In the genomic region with DNA sequence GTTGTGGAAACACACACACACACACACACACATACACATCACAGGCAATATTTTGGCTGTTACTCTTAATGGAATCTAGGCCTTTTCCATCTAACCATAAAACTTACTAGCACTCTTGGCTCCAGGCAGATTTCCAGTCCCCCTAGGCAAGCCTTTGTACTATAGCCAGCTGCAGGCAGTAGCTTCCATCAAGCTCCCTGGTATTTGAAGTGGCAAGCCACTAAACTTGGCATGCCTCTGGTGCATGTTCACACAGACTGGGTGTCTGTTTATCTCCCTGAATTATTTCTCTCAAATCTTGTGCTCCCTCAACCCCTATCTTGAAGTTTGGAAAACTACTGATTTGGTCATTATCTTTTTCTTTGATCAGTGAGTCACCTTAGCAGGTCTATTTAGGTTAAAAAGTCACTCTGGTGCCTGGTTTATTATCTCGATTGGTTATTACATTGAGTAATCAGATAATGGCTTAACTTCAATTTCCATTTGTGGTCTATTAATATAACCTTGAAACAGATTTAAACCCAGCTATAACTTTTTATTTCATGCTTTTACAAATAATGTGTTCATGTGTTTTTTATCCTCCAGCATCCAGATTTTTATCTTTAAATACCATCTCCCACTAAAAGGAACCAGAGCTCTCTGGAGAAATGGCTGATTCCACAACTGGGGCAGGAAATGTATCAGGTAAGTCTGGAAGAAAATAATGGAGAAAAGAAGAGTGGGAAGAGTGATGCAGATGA, we compare ENCODE assay signal across 10 cellular contexts. TPM values are rescaled to one million over a fixed set of nuclear protein-coding genes. Genes with fewer than 3 reads are reported as not detected.
DNase-seq lines count a peak whose midpoint lies in the region; ATAC-seq and TF ChIP-seq lines count a peak whose summit lies in the region.
"Had no signal": no experiment of that assay in that cellular context is flagged by ENCODE, and none has a peak within 500 bp of the region (broad histone marks: within the 10 kb centered on the region; RNA-seq: fewer than 3 reads in every experiment).

No MANE protein-coding gene starts in this region.

- H3K27me3 ChIP-seq in BLaER1 treated with 17β-estradiol and CSF1 and Interleukin-3, amounts not matched to agents 10 nM and 100 nM: no peaks in the 10 kb centered on the region
- no peaks in the 10 kb centered on the region for H3K27me3 ChIP-seq in lower lobe of right lung (ENCODE audit: low read depth)
- H3K27me3 ChIP-seq: esophagus muscularis mucosa had no signal

- no peak overlapping the region for H3K27ac Mint-ChIP-seq in glutamatergic neuron (ENCODE audit: unreplicated experiment)

- no peaks in the 10 kb centered on the region for H3K9me3 ChIP-seq in BLaER1 treated with 17β-estradiol and CSF1 and Interleukin-3, amounts not matched to agents 10 nM and 100 nM (replicated peaks in 1 of 11)
- H3K9me3 ChIP-seq in lower lobe of right lung: no peaks in the 10 kb centered on the region
- H3K9me3 ChIP-seq: esophagus muscularis mucosa had no signal

- peaks cover 24 to 34% (median 28%) of the 10 kb centered on the region in 10 experiments for H3K4me1 ChIP-seq in BLaER1 treated with 17β-estradiol and CSF1 and Interleukin-3, amounts not matched to agents 10 nM and 100 nM
- peaks cover 23% of the 10 kb centered on the region for H3K4me1 ChIP-seq in lower lobe of right lung

- H3K27me3 Mint-ChIP-seq in glutamatergic neuron (ENCODE audit: unreplicated experiment): peaks cover 4% of the 10 kb centered on the region

- H3K36me3 Mint-ChIP-seq in glutamatergic neuron (ENCODE audit: unreplicated experiment): no peaks in the 10 kb centered on the region

- DNase-seq in GM12865 (ENCODE audit: low read depth) (no peak), SW480 (ENCODE audit: low spot score) (peak; percentile 63), lower lobe of right lung (no peak), glutamatergic neuron (no peak), AG20443 (ENCODE audit: low spot score) (no peak), MV-4-11 (lab: John Stamatoyannopoulos, UW) (no peak)
- no peak for DNase-seq in stimulated activated CD8-positive, alpha-beta memory T cell treated with anti-CD3 and anti-CD28 coated beads, Interleukin-4, amount 100 ng/mL, for 48 hours
- DNase-seq: nucleus accumbens had no signal

- H3K36me3 ChIP-seq in BLaER1 treated with 17β-estradiol and CSF1 and Interleukin-3, amounts not matched to agents 10 nM and 100 nM: peaks cover 9 to 14% (median 12%) of the 10 kb centered on the region in 11 experiments
- H3K36me3 ChIP-seq in lower lobe of right lung: peaks cover 10% of the 10 kb centered on the region

- no peak overlapping the region for H3K4me3 Mint-ChIP-seq in glutamatergic neuron (ENCODE audit: unreplicated experiment)

- H3K4me1 Mint-ChIP-seq in glutamatergic neuron (ENCODE audit: low read depth, unreplicated experiment): peaks cover 14% of the 10 kb centered on the region

- no peak for ATAC-seq in lower lobe of right lung

- no peak overlapping the region for H3K27ac ChIP-seq in BLaER1 treated with 17β-estradiol and CSF1 and Interleukin-3, amounts not matched to agents 10 nM and 100 nM
- H3K27ac ChIP-seq in lower lobe of right lung: peak overlapping the region; percentile 94

- TF ChIP-seq CTCF in GM12865 (IDR thresholded peaks at IDR 0.05; ENCODE audit: insufficient read depth, low read depth, low read length, missing control alignments) (no peak), lower lobe of right lung (IDR thresholded peaks at IDR 0.05) (no peak), glutamatergic neuron (IDR thresholded peaks at IDR 0.05; ENCODE audit: partially characterized antibody, unreplicated experiment) (no peak)

- peak overlapping the region; percentile 80 to 96 (median 91); a peak in 21 of 22 replicates for H3K4me2 ChIP-seq in BLaER1 treated with 17β-estradiol and CSF1 and Interleukin-3, amounts not matched to agents 10 nM and 100 nM

- H3K4me3 ChIP-seq in BLaER1 treated with 17β-estradiol and CSF1 and Interleukin-3, amounts not matched to agents 10 nM and 100 nM: peak overlapping the region in 1 of 10 experiments; percentile 72; a peak in 2 of 20 replicates
- H3K4me3 ChIP-seq in GM12865 (ENCODE audit: low read depth, low read length): peak overlapping the region; percentile 92
- no peak overlapping the region for H3K4me3 ChIP-seq in lower lobe of right lung

- H4K20me1 ChIP-seq in BLaER1 treated with 17β-estradiol and CSF1 and Interleukin-3, amounts not matched to agents 10 nM and 100 nM: peaks cover 17 to 20% (median 18%) of the 10 kb centered on the region in 11 experiments; a peak in 21 of 22 replicates

- peaks cover 4% of the 10 kb centered on the region for H3K9me3 Mint-ChIP-seq in glutamatergic neuron (ENCODE audit: unreplicated experiment)

- peak overlapping the region in 5 of 11 experiments; percentile 12 to 99 (median 95); a peak in 5 of 22 replicates for H3K9ac ChIP-seq in BLaER1 treated with 17β-estradiol and CSF1 and Interleukin-3, amounts not matched to agents 10 nM and 100 nM

- intact Hi-C loops in lower lobe of right lung (cut with DNase I): no loop called here

RNA-seq across cellular contexts. Expression of a gene that starts 2.7 kb away (rescaled TPM):
- total RNA-seq in lower lobe of right lung: 23.3 TPM
- 27.3 TPM for total RNA-seq in glutamatergic neuron (ENCODE audit: unreplicated experiment)

RNA-seq across cellular contexts. Expression of a gene that starts 54.4 kb away (rescaled TPM):
- 9.6 TPM for total RNA-seq in lower lobe of right lung
- 4.4 TPM for total RNA-seq in glutamatergic neuron (ENCODE audit: unreplicated experiment)
